ENCODE assay signal across 8 cellular contexts in genomic region chr3:13657660-13658435, GRCh38.
DNase-seq lines count a peak whose midpoint lies in the region; ATAC-seq and TF ChIP-seq lines count a peak whose summit lies in the region.

No MANE protein-coding gene starts in this region.

- intact Hi-C loops in esophagus muscularis mucosa (cut with DNase I) = no loop called here

- no peak overlapping the region for H3K27ac ChIP-seq in esophagus muscularis mucosa (replicated peaks in 1 of 4)
- H3K27ac ChIP-seq in neural cell (ENCODE audit: low read length) = no peak overlapping the region

- TF ChIP-seq EP300 in esophagus muscularis mucosa (IDR thresholded peaks at IDR 0.05) (no peak), neural cell (conservative IDR thresholded peaks at IDR 0.05; ENCODE audit: poor library complexity, severe bottlenecking) (peak; percentile 23)

- H3K9me2 ChIP-seq in neural cell (ENCODE audit: insufficient read depth, low read length) = no peaks in the 10 kb centered on the region

- no peaks in the 10 kb centered on the region for H3F3A ChIP-seq in neural cell (ENCODE audit: insufficient read depth, low read length, poor library complexity, severe bottlenecking)

- H3K79me2 ChIP-seq in neural cell (replicated peaks; ENCODE audit: insufficient read depth, low read length) = no peaks in the 10 kb centered on the region

- TF ChIP-seq RAD21 in neural cell (conservative IDR thresholded peaks at IDR 0.05) = peak; percentile 99

- TF ChIP-seq POLR2A in esophagus muscularis mucosa (IDR thresholded peaks at IDR 0.05; ENCODE audit: low read depth) = no peak

- H3K4me1 ChIP-seq in esophagus muscularis mucosa = peaks cover 3 to 20% (median 16%) of the 10 kb centered on the region in 4 donors

- H3K36me3 ChIP-seq in esophagus muscularis mucosa = no peaks in the 10 kb centered on the region
- no peaks in the 10 kb centered on the region for H3K36me3 ChIP-seq in neural cell (ENCODE audit: insufficient read depth, low read length)

- ATAC-seq in GM21529 (IDR thresholded peaks at IDR 0.05; ENCODE audit: unreplicated experiment) (peak; percentile 74), HG02884 (IDR thresholded peaks at IDR 0.05; ENCODE audit: unreplicated experiment) (no peak)

- H2AFZ ChIP-seq in neural cell (ENCODE audit: low read depth, low read length) = no peak overlapping the region

- H3K4me2 ChIP-seq in neural cell (ENCODE audit: low read length) = no peak overlapping the region

- H3K27me3 ChIP-seq in esophagus muscularis mucosa = peaks cover 0 to 81% (median 0%) of the 10 kb centered on the region in 4 donors
- no peaks in the 10 kb centered on the region for H3K27me3 ChIP-seq in neural cell (ENCODE audit: insufficient read depth, low read depth, low read length)

- no peak overlapping the region for H3K9ac ChIP-seq in neural cell (ENCODE audit: low read length)

- peak overlapping the region in 1 of 4 donors; percentile 9 for H3K4me3 ChIP-seq in esophagus muscularis mucosa
- no peak overlapping the region for H3K4me3 ChIP-seq in neural cell (ENCODE audit: low read length)

- TF ChIP-seq CTCF in esophagus muscularis mucosa (IDR thresholded peaks at IDR 0.05) = peak; percentile 54 to 76 (median 59)
- TF ChIP-seq CTCF in neural cell (IDR thresholded peaks at IDR 0.05; ENCODE audit: poor library complexity, severe bottlenecking) = peak; percentile 99

- 26% methylated on average over 12 of the region's 25 CpGs for WGBS in esophagus muscularis mucosa

- no peaks in the 10 kb centered on the region for H4K20me1 ChIP-seq in neural cell (ENCODE audit: insufficient read depth)

- DNase-seq in DMS114 treated with DMSO at 0.1 percent for 48 hours (lab: John Stamatoyannopoulos, UW; ENCODE audit: unreplicated experiment) = peak; percentile 25
- DNase-seq in NCI-H226 = peak; percentile 42
- DNase-seq in activated T-cell treated with anti-CD3 and anti-CD28 coated beads for 4 hours = peak; percentile 61
- DNase-seq in esophagus muscularis mucosa (ENCODE audit: extremely low spot score) = no peak
- peak; percentile 71 for DNase-seq in superior temporal gyrus (ENCODE audit: extremely low spot score)

- no peaks in the 10 kb centered on the region for H3K9me3 ChIP-seq in esophagus muscularis mucosa
- no peaks in the 10 kb centered on the region for H3K9me3 ChIP-seq in neural cell (ENCODE audit: low read length)

TF ChIP-seq in neural cell, 6 proteins besides CTCF, POLR2A, EP300 and RAD21:
- no peak for TF ChIP-seq REST (IDR thresholded peaks at IDR 0.05; ENCODE audit: borderline replicate concordance)
- TF ChIP-seq TAF1 (IDR thresholded peaks at IDR 0.05; ENCODE audit: low read depth) = no peak
- no peak for TF ChIP-seq EZH2 (IDR thresholded peaks at IDR 0.05; ENCODE audit: borderline replicate concordance, insufficient read depth, low read length, poor library complexity, severe bottlenecking)
- peak; percentile 18 for TF ChIP-seq MXI1 (conservative IDR thresholded peaks at IDR 0.05; ENCODE audit: poor library complexity, severe bottlenecking)
- no peak for TF ChIP-seq POLR2AphosphoS5 (IDR thresholded peaks at IDR 0.05)
- peak; percentile 100 for TF ChIP-seq SMC3 (conservative IDR thresholded peaks at IDR 0.05; ENCODE audit: poor library complexity)
TF ChIP-seq in neural cell: peak in this region for 2.
